ENCODE assay signal across 8 cellular contexts in the genomic region with DNA sequence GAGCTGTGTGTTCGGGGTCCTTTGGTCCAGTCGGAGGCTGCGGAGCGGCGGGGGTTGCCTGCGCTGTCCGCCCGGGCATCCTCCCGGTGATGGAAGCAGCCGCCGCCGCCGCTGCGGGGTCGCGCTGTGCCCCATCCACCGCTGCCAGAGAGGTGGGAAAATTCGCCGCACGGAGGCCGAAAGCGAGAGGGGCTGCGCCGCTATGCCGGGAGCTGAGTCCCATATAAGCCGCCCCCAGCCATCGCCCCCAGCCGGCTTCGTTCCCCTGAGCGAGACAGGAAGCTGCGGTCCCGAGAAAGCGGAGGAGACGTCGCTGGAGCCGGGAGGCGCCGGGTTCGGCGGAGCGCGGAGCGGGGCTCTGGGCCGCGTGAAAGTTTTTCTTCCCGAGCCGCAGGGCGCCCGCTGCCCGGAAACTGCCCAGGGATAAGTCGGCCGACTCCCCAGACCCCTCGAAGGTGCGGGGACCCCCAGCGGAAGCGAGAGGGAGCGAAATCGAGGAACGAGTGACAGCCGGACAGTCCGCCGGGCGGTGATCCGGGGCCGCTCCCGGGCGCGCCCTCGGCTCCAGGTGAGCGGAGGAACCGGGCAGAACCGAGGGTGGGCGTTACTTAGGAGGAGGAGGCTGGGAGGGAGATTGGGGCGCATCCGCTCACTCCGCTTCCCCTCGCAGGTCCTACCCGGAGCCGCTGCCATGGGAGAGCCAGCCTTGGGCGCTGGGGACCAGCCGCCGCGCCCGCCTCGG. TPM values are rescaled to one million over a fixed set of nuclear protein-coding genes. Genes with fewer than 3 reads are reported as not detected.
DNase-seq lines count a peak whose midpoint lies in the region; ATAC-seq and TF ChIP-seq lines count a peak whose summit lies in the region.

No MANE protein-coding gene starts in this region.

- H3K9me3 Mint-ChIP-seq in H9 = no peaks in the 10 kb centered on the region
- H3K9me3 Mint-ChIP-seq in activated T-cell treated with anti-CD3 and anti-CD28 coated beads, Interleukin-2, amount 50 U/mL, for 72 hours = no peaks in the 10 kb centered on the region

- H3K4me1 ChIP-seq in H9 (ENCODE audit: insufficient read depth, low read length) = peaks cover 2% of the 10 kb centered on the region; the same call in 1 of the 2 replicates
- H3K4me1 ChIP-seq in osteoblast (ENCODE audit: insufficient read depth, low read length) = no peaks in the 10 kb centered on the region

- no peak overlapping the region for H3K27ac ChIP-seq in H9 (ENCODE audit: insufficient read length, low read depth, low read length)
- no peak overlapping the region for H3K27ac ChIP-seq in osteoblast (ENCODE audit: low read depth, low read length)

- peak overlapping the region; percentile 91 for H3K4me3 ChIP-seq in osteoblast (ENCODE audit: insufficient read depth, low read length)

- H3K56ac ChIP-seq in H9 (ENCODE audit: insufficient read length, low read depth, low read length) = no peak overlapping the region

- H2AFZ ChIP-seq in H9 (ENCODE audit: low read length) (no peak overlapping the region), osteoblast (ENCODE audit: low read length) (peak overlapping the region; percentile 76)

- no peak overlapping the region for H3K18ac ChIP-seq in H9 (ENCODE audit: insufficient read length, low read depth, low read length)

- H2BK15ac ChIP-seq in H9 (ENCODE audit: low read depth, low read length) = no peak overlapping the region

- no peak overlapping the region for H2BK120ac ChIP-seq in H9 (ENCODE audit: low read depth, low read length, poor library complexity, severe bottlenecking)

- no peak overlapping the region for H3K4ac ChIP-seq in H9 (ENCODE audit: low read depth, low read length)

- H3K27me3 ChIP-seq in H9 (ENCODE audit: insufficient read depth, low read length) = no peaks in the 10 kb centered on the region
- peaks cover 4% of the 10 kb centered on the region for H3K27me3 ChIP-seq in osteoblast (ENCODE audit: insufficient read depth, low read length)

- H3K36me3 Mint-ChIP-seq in H9 (ENCODE audit: insufficient read depth in 1 of 3, low read depth in 3 of 3) = peaks cover 5 to 6% (median 5%) of the 10 kb centered on the region in 3 experiments; a peak in 5 of 7 replicates
- no peaks in the 10 kb centered on the region for H3K36me3 Mint-ChIP-seq in activated T-cell treated with anti-CD3 and anti-CD28 coated beads, Interleukin-2, amount 50 U/mL, for 72 hours (ENCODE audit: insufficient read depth in 2 of 2)

- no peak overlapping the region for H4K91ac ChIP-seq in H9 (ENCODE audit: insufficient read length, low read depth, low read length)

- H3K23me2 ChIP-seq in H9 (ENCODE audit: insufficient read length, low read depth, low read length, poor library complexity, severe bottlenecking) = peaks cover 18% of the 10 kb centered on the region

- no peak overlapping the region for H3K9ac ChIP-seq in H9 (ENCODE audit: extremely low read depth, insufficient read length, low read length)

- no peak overlapping the region for H2BK20ac ChIP-seq in H9 (ENCODE audit: low read depth, low read length, poor library complexity, severe bottlenecking)

- no peak overlapping the region for H3K27ac Mint-ChIP-seq in H9
- H3K27ac Mint-ChIP-seq in activated T-cell treated with anti-CD3 and anti-CD28 coated beads, Interleukin-2, amount 50 U/mL, for 72 hours = no peak overlapping the region

- no peaks in the 10 kb centered on the region for H3K79me1 ChIP-seq in H9 (ENCODE audit: insufficient read depth, low read depth, low read length, poor library complexity, severe bottlenecking)

- no peak overlapping the region for H4K8ac ChIP-seq in H9 (replicated peaks; ENCODE audit: insufficient read length, low read depth, low read length)

- H3K14ac ChIP-seq in H9 (ENCODE audit: insufficient read depth, low read length) = no peak overlapping the region; the same call in 1 of the 2 replicates

- no peak overlapping the region for H2BK5ac ChIP-seq in H9 (ENCODE audit: insufficient read length, low read length)

- peaks cover 36% of the 10 kb centered on the region for H3K27me3 Mint-ChIP-seq in H9 (ENCODE audit: low read depth)
- peaks cover 6% of the 10 kb centered on the region for H3K27me3 Mint-ChIP-seq in activated T-cell treated with anti-CD3 and anti-CD28 coated beads, Interleukin-2, amount 50 U/mL, for 72 hours (ENCODE audit: low read depth)

- H3K9me3 ChIP-seq in H9 (ENCODE audit: control insufficient read depth, low read depth, low read length) (no peaks in the 10 kb centered on the region), osteoblast (ENCODE audit: low read depth, low read length) (no peaks in the 10 kb centered on the region)

- H3K79me2 ChIP-seq in H9 (ENCODE audit: insufficient read depth, low read length) (no peaks in the 10 kb centered on the region), osteoblast (ENCODE audit: insufficient read depth, low read length) (peaks cover 2% of the 10 kb centered on the region)

- H4K20me1 ChIP-seq in H9 (ENCODE audit: control insufficient read depth, insufficient read depth, insufficient read length) (no peaks in the 10 kb centered on the region), osteoblast (ENCODE audit: insufficient read depth, low read length) (no peaks in the 10 kb centered on the region)

- no peak overlapping the region for H3K23ac ChIP-seq in H9 (ENCODE audit: insufficient read length, low read depth, low read length)

- no peak overlapping the region for H3T11ph ChIP-seq in H9 (ENCODE audit: low read length)

- no peak overlapping the region for H2AK5ac ChIP-seq in H9 (ENCODE audit: insufficient read length, low read length)

- TF ChIP-seq CTCF in GM10248 (IDR thresholded peaks at IDR 0.05; ENCODE audit: control extremely low read depth, extremely low read depth, low read depth, missing control alignments) = no peak
- TF ChIP-seq CTCF in H9 (conservative IDR thresholded peaks at IDR 0.05) = no peak; the same call in 2 of the 3 replicates
- TF ChIP-seq CTCF in osteoblast (IDR thresholded peaks at IDR 0.05; ENCODE audit: extremely low read depth, low read depth, low read length) = no peak

- H3K4me2 ChIP-seq in H9 (ENCODE audit: insufficient read depth, insufficient read length, low read length) (peak overlapping the region; percentile 34), osteoblast (ENCODE audit: insufficient read depth, low read length) (peak overlapping the region; percentile 84)

- DNase-seq in GM10248 (ENCODE audit: extremely low spot score) = peak; percentile 41
- peak; percentile 47 for DNase-seq in H9
- DNase-seq in NCI-H146 (lab: John Stamatoyannopoulos, UW) = peak; percentile 78
- DNase-seq in activated T-cell treated with anti-CD3 and anti-CD28 coated beads, Interleukin-2, amount 50 U/mL, for 72 hours = peak; percentile 44 to 52
- DNase-seq in foreskin melanocyte = peak; percentile 15
- DNase-seq in osteoblast (ENCODE audit: insufficient read length, low spot score, missing footprints) = peak; percentile 87
- DNase-seq in T-helper 9 cell = no peak
- DNase-seq in NCI-H774 (lab: John Stamatoyannopoulos, UW) = no peak

- ATAC-seq in activated T-cell treated with anti-CD3 and anti-CD28 coated beads, Interleukin-2, amount 50 U/mL, for 72 hours (replicated peaks in 1 of 2) = peak; percentile 17 to 25

- no peak overlapping the region for H2BK12ac ChIP-seq in H9 (ENCODE audit: insufficient read length, low read depth, low read length)

- H3K36me3 ChIP-seq in osteoblast (ENCODE audit: insufficient read depth, low read length) = no peaks in the 10 kb centered on the region

- peaks cover 15 to 21% of the 10 kb centered on the region in 2 experiments for H3K4me1 Mint-ChIP-seq in H9
- peaks cover 38% of the 10 kb centered on the region for H3K4me1 Mint-ChIP-seq in activated T-cell treated with anti-CD3 and anti-CD28 coated beads, Interleukin-2, amount 50 U/mL, for 72 hours (ENCODE audit: low read depth)

- no CpG with 5 or more reads among the region's 85 CpGs for WGBS in H9 (ENCODE audit: extremely low coverage, insufficient read length, low lambda C conversion rate)

- no peak overlapping the region for H4K5ac ChIP-seq in H9 (ENCODE audit: insufficient read length, low read depth, low read length)

- CTCF ChIA-PET in GM10248 (lab: Yijun Ruan, JAX) = interaction anchor here (0.7 to 2.2 kb wide), 11 partner anchors 13 to 343 kb away, joined by 3 to 18 read pairs (median 3); no protein-coding TSS in a partner anchor

- peak overlapping the region; percentile 85 to 93 for H3K4me3 Mint-ChIP-seq in H9
- H3K4me3 Mint-ChIP-seq in activated T-cell treated with anti-CD3 and anti-CD28 coated beads, Interleukin-2, amount 50 U/mL, for 72 hours = peak overlapping the region; percentile 93 to 95

- POLR2A ChIA-PET in GM10248 (lab: Yijun Ruan, JAX) = no interaction called here

RNA-seq across cellular contexts. Expression of gene CHST2, which starts 0.6 kb away (rescaled TPM):
- total RNA-seq in H9 (2021) = 5.8 and 6.3 TPM in 2 replicates
- total RNA-seq in activated T-cell treated with anti-CD3 and anti-CD28 coated beads, Interleukin-2, amount 50 U/mL, for 72 hours = 1 to 10 TPM; 5.3 to 5.6 TPM
- total RNA-seq in osteoblast = 13.8 and 16.5 TPM in 2 replicates

Comparison
In these comparisons a context has a peak if more than half of its experiments do, and no peak if none do; other contexts are left out.
1. DNase-seq: peak in GM10248 (single experiment), H9 (single experiment), NCI-H146 (single experiment), activated T-cell treated with anti-CD3 and anti-CD28 coated beads, Interleukin-2, amount 50 U/mL, for 72 hours (2 of 2), foreskin melanocyte (single experiment) and osteoblast (single experiment); none in T-helper 9 cell (single experiment) and NCI-H774 (single experiment).